Comparison of ENCODE assay signal across 15 cellular contexts in genomic region chr3:193843447-193844301, GRCh38.
DNase-seq lines count a peak whose midpoint lies in the region; ATAC-seq, FAIRE-seq and TF ChIP-seq lines count a peak whose summit lies in the region.
"Had no signal": no experiment of that assay in that cellular context is flagged by ENCODE, and none has a peak within 500 bp of the region (broad histone marks: within the 10 kb centered on the region; RNA-seq: fewer than 3 reads in every experiment).

No MANE protein-coding gene starts in this region.

- H3K4me1 ChIP-seq in H1 (replicated peaks in 1 of 4; ENCODE audit: control insufficient read depth in 3 of 4, insufficient read depth in 4 of 4, low read length in 3 of 4) (peaks cover 0 to 3% (median 1%) of the 10 kb centered on the region in 4 experiments; a peak in 3 of 7 replicates), neuronal stem cell (ENCODE audit: control insufficient read depth in 2 of 2, insufficient read depth in 1 of 2, low read depth in 1 of 2, low read length in 2 of 2) (no peaks in the 10 kb centered on the region)
- H3K4me1 ChIP-seq: tibial nerve had no signal

- peak overlapping the region; percentile 20 for H4K91ac ChIP-seq in H1 (replicated peaks; ENCODE audit: insufficient read length, low read length)
- no peak overlapping the region for H4K91ac ChIP-seq in neuronal stem cell (ENCODE audit: low read depth, low read length, poor library complexity)

- H2AK5ac ChIP-seq in H1 (ENCODE audit: low read depth, low read length) = no peak overlapping the region
- H2AK5ac ChIP-seq in neuronal stem cell (ENCODE audit: low read depth, low read length) = peak overlapping the region; percentile 29

- no peak overlapping the region for H3K56ac ChIP-seq in H1 (replicated peaks; ENCODE audit: insufficient read length, low read depth, low read length)

- ATAC-seq in HG03135 (IDR thresholded peaks at IDR 0.05; ENCODE audit: unreplicated experiment) (peak; percentile 60), HG03521 (IDR thresholded peaks at IDR 0.05; ENCODE audit: unreplicated experiment) (no peak)
- ATAC-seq in activated T-cell treated with anti-CD3 and anti-CD28 coated beads, Interleukin-2, amount 50 U/mL, for 72 hours (replicated peaks in 1 of 2) = no peak

- H3K79me1 ChIP-seq in H1 (ENCODE audit: low read depth, low read length) (no peaks in the 10 kb centered on the region), neuronal stem cell (ENCODE audit: low read depth, low read length) (no peaks in the 10 kb centered on the region)

- POLR2A ChIA-PET in H1 (lab: Charles Lee; ENCODE audit: partially characterized antibody) = no interaction called here

- H2AFZ ChIP-seq in H1 (ENCODE audit: low read length) = no peak overlapping the region
- no peak overlapping the region for H2AFZ ChIP-seq in neuronal stem cell (ENCODE audit: low read length)

- H2BK15ac ChIP-seq in H1 (ENCODE audit: low read length) (no peak overlapping the region), neuronal stem cell (ENCODE audit: low read length) (no peak overlapping the region)

- no peaks in the 10 kb centered on the region for H3K4me1 Mint-ChIP-seq in activated T-cell treated with anti-CD3 and anti-CD28 coated beads, Interleukin-2, amount 50 U/mL, for 72 hours (ENCODE audit: low read depth)
- H3K4me1 Mint-ChIP-seq: activated CD4-positive, alpha-beta memory T cell treated with anti-CD3 and anti-CD28 coated beads, Interleukin-2, amount 10 ng/mL, durations not matched to agents 7 days and 5 days had no signal

- FAIRE-seq in GM19239 (lab: Jason Lieb, UNC) (peak; percentile 87), H1 (lab: Jason Lieb, UNC) (no peak)

- no peak overlapping the region for H3K23ac ChIP-seq in H1 (ENCODE audit: insufficient read length)
- H3K23ac ChIP-seq in neuronal stem cell (ENCODE audit: low read depth, low read length, poor library complexity) = no peak overlapping the region

- H3K9me3 ChIP-seq in H1 (ENCODE audit: insufficient read depth in 2 of 2, low read depth in 1 of 2, low read length in 1 of 2) (no peaks in the 10 kb centered on the region), neuronal stem cell (replicated peaks in 1 of 2; ENCODE audit: control insufficient read depth in 2 of 2, insufficient read depth in 1 of 2, low read depth in 1 of 2, low read length in 2 of 2) (peaks cover 0 to 16% of the 10 kb centered on the region in 2 donors)
- H3K9me3 ChIP-seq: tibial nerve had no signal

- H3K4me3 Mint-ChIP-seq in activated T-cell treated with anti-CD3 and anti-CD28 coated beads, Interleukin-2, amount 50 U/mL, for 72 hours = no peak overlapping the region
- H3K4me3 Mint-ChIP-seq: activated CD4-positive, alpha-beta memory T cell treated with anti-CD3 and anti-CD28 coated beads, Interleukin-2, amount 10 ng/mL, durations not matched to agents 7 days and 5 days had no signal

- H3K18ac ChIP-seq in H1 (ENCODE audit: extremely low read depth, low read length) = no peak overlapping the region
- H3K18ac ChIP-seq in neuronal stem cell (ENCODE audit: low read length) = no peak overlapping the region

- TF ChIP-seq POLR2A in H1 (IDR thresholded peaks at IDR 0.05; ENCODE audit: control extremely low read depth in 1 of 2, low read depth in 2 of 2, low read length in 2 of 2) = no peak

- no peaks in the 10 kb centered on the region for H3K23me2 ChIP-seq in H1 (ENCODE audit: low read depth, low read length)

- H3K9me3 Mint-ChIP-seq in activated T-cell treated with anti-CD3 and anti-CD28 coated beads, Interleukin-2, amount 50 U/mL, for 72 hours = no peaks in the 10 kb centered on the region
- H3K9me3 Mint-ChIP-seq: activated CD4-positive, alpha-beta memory T cell treated with anti-CD3 and anti-CD28 coated beads, Interleukin-2, amount 10 ng/mL, durations not matched to agents 7 days and 5 days had no signal

- no peaks in the 10 kb centered on the region for H3K36me3 Mint-ChIP-seq in activated T-cell treated with anti-CD3 and anti-CD28 coated beads, Interleukin-2, amount 50 U/mL, for 72 hours (ENCODE audit: insufficient read depth in 2 of 2)

- H3K36me3 ChIP-seq in H1 (ENCODE audit: control insufficient read depth in 2 of 4, insufficient read depth in 4 of 4, low read length in 3 of 4) (no peaks in the 10 kb centered on the region), neuronal stem cell (replicated peaks in 1 of 2; ENCODE audit: control insufficient read depth in 2 of 2, insufficient read depth in 2 of 2, low read length in 2 of 2) (no peaks in the 10 kb centered on the region)
- H3K36me3 ChIP-seq: tibial nerve had no signal

- H3K27me3 ChIP-seq in H1 (replicated peaks in 1 of 4; ENCODE audit: control insufficient read depth in 3 of 4, extremely low read depth in 1 of 4, insufficient read depth in 3 of 4, low read length in 3 of 4) (peaks cover 0 to 2% (median 0%) of the 10 kb centered on the region in 4 experiments; a peak in 2 of 7 replicates), neuronal stem cell (ENCODE audit: control insufficient read depth in 3 of 3, insufficient read depth in 3 of 3, low read depth in 1 of 3, low read length in 3 of 3) (no peaks in the 10 kb centered on the region)

- H4K8ac ChIP-seq in H1 (ENCODE audit: extremely low read depth, insufficient read depth, low read length) (no peak overlapping the region), neuronal stem cell (ENCODE audit: low read depth, low read length) (no peak overlapping the region)

- H2BK20ac ChIP-seq in H1 (ENCODE audit: low read length) = no peak overlapping the region

- CTCF ChIA-PET in H1 (lab: Charles Lee; ENCODE audit: partially characterized antibody) = interaction anchor here (1.1 to 1.7 kb wide), 2 partner anchors 63 to 426 kb away, joined by 3 to 4 read pairs; no protein-coding TSS in a partner anchor

- no peak for TF ChIP-seq RAD21 in H1 (IDR thresholded peaks at IDR 0.05 in 1 of 2, conservative IDR thresholded peaks at IDR 0.05 in 1 of 2; ENCODE audit: low read depth in 2 of 2, low read length in 2 of 2)

- H3K14ac ChIP-seq in H1 (ENCODE audit: insufficient read length) (no peak overlapping the region), neuronal stem cell (ENCODE audit: low read length) (no peak overlapping the region)

- H3K9ac ChIP-seq in H1 (replicated peaks in 1 of 4; ENCODE audit: extremely low read depth in 1 of 4, low read depth in 3 of 4, low read length in 3 of 4) = no peak overlapping the region
- no peak overlapping the region for H3K9ac ChIP-seq in neuronal stem cell (ENCODE audit: low read depth, low read length, poor library complexity)

- H3K27ac ChIP-seq in H1 (ENCODE audit: low read depth, low read length) = no peak overlapping the region
- H3K27ac ChIP-seq in neuronal stem cell (replicated peaks; ENCODE audit: low read length) = no peak overlapping the region

- H3K27ac Mint-ChIP-seq in activated T-cell treated with anti-CD3 and anti-CD28 coated beads, Interleukin-2, amount 50 U/mL, for 72 hours = no peak overlapping the region
- H3K27ac Mint-ChIP-seq: activated CD4-positive, alpha-beta memory T cell treated with anti-CD3 and anti-CD28 coated beads, Interleukin-2, amount 10 ng/mL, durations not matched to agents 7 days and 5 days had no signal

- no peak for TF ChIP-seq CTCF in H1 (IDR thresholded peaks at IDR 0.05; ENCODE audit: control extremely low read depth in 1 of 3, insufficient read depth in 1 of 3, low read depth in 1 of 3, low read length in 3 of 3)

- peaks cover 67% of the 10 kb centered on the region for H3K27me3 Mint-ChIP-seq in activated T-cell treated with anti-CD3 and anti-CD28 coated beads, Interleukin-2, amount 50 U/mL, for 72 hours (ENCODE audit: low read depth)

- H3K4me2 ChIP-seq in H1 (ENCODE audit: insufficient read depth in 1 of 2, low read depth in 2 of 2, low read length in 2 of 2) (no peak overlapping the region), neuronal stem cell (ENCODE audit: insufficient read depth, low read length, poor library complexity, severe bottlenecking) (no peak overlapping the region)

- H2BK12ac ChIP-seq in H1 (ENCODE audit: low read depth, low read length) (no peak overlapping the region; the same call in 1 of the 2 replicates), neuronal stem cell (ENCODE audit: low read length) (no peak overlapping the region)

- H3K4ac ChIP-seq in H1 (replicated peaks; ENCODE audit: insufficient read length, low read depth, low read length) (no peak overlapping the region), neuronal stem cell (ENCODE audit: low read length) (no peak overlapping the region)

- DNase-seq in GM19239 (ENCODE audit: insufficient read length, low spot score) = peak; percentile 33
- no peak for DNase-seq in H1 (ENCODE audit: low read depth in 1 of 2, low spot score in 2 of 2)
- no peak for DNase-seq in neuronal stem cell (ENCODE audit: low spot score)
- DNase-seq in activated CD4-positive, alpha-beta T cell treated with anti-CD3 and anti-CD28 coated beads, Interleukin-2, amount 50 U/mL, for 4 hours = no peak
- DNase-seq in activated T-cell treated with anti-CD3 and anti-CD28 coated beads, Interleukin-2, amount 50 U/mL, for 72 hours = no peak
- no peak for DNase-seq in stimulated activated naive CD4-positive, alpha-beta T cell treated with Interleukin-2 at 50 U/mL for 16 hours (lab: John Stamatoyannopoulos, UW)
- DNase-seq: activated CD4-positive, alpha-beta memory T cell treated with anti-CD3 and anti-CD28 coated beads, Interleukin-2, amount 10 ng/mL, durations not matched to agents 7 days and 5 days; aorta; COR-L47; NCI-H1930; SHP77; stimulated activated CD4-positive, alpha-beta T cell treated with anti-CD3 and anti-CD28 coated beads, Interleukin-2, amount 100 ng/mL, for 48 hours had no signal

- H2BK5ac ChIP-seq in H1 (ENCODE audit: low read depth, low read length) = no peak overlapping the region
- no peak overlapping the region for H2BK5ac ChIP-seq in neuronal stem cell (ENCODE audit: low read length)

- no peak for TF ChIP-seq EP300 in H1 (IDR thresholded peaks at IDR 0.05; ENCODE audit: borderline replicate concordance in 1 of 2, low read depth in 2 of 2, low read length in 2 of 2)

- H4K20me1 ChIP-seq in H1 (replicated peaks in 1 of 2; ENCODE audit: control insufficient read depth in 1 of 2, insufficient read depth in 2 of 2, low read length in 2 of 2) = no peaks in the 10 kb centered on the region

- no peaks in the 10 kb centered on the region for H3K79me2 ChIP-seq in H1 (ENCODE audit: control insufficient read depth in 1 of 2, insufficient read depth in 2 of 2, low read length in 2 of 2)

- H2BK120ac ChIP-seq in H1 (replicated peaks; ENCODE audit: low read depth, low read length) = no peak overlapping the region
- H2BK120ac ChIP-seq in neuronal stem cell (ENCODE audit: low read depth, low read length) = no peak overlapping the region

- 87% methylated on average over 5 of the region's 5 CpGs; no CpG with 5 or more reads in 1 of the 2 experiments for WGBS in H1 (ENCODE audit: extremely low coverage in 1 of 2, insufficient coverage in 1 of 2, insufficient read length in 1 of 2, insufficient replicate concordance in 2 of 2, low coverage in 1 of 2, low lambda C conversion rate in 2 of 2, missing lambda C conversion rate in 1 of 2), 2 experiments
- no CpG with 5 or more reads among the region's 5 CpGs for WGBS in neuronal stem cell (ENCODE audit: extremely low coverage in 2 of 2, insufficient read length in 2 of 2, insufficient replicate concordance in 1 of 2), 2 donors

- no peak overlapping the region for H4K5ac ChIP-seq in H1 (ENCODE audit: insufficient read length, low read depth, low read length)

- H3K4me3 ChIP-seq in H1 (ENCODE audit: extremely low read depth in 1 of 4, insufficient read depth in 2 of 4, low read depth in 3 of 4, low read length in 4 of 4) (no peak overlapping the region), neuronal stem cell (ENCODE audit: low read length in 2 of 2) (no peak overlapping the region)
- H3K4me3 ChIP-seq: tibial nerve had no signal
